In the genomic region with DNA sequence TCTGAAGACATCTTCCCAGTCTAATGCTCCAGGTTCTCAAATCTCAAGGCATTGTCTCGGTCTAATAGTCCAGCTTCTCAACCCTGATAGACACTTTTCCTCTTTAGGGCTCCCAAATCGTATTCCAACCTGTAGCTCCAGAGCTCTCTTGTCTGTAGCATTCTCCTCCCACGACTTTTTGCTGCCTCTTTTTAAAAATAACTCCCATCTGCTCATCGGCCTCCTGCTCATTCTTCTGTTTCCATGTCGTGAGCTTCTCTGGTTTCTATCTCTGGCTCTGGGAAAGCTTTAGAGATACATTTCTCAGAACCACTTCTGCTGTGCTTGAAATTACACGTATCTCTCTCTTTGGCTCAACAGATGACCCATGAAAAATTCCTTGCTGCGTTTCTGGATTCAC, we compare ENCODE assay signal across 20 cellular contexts.
DNase-seq lines count a peak whose midpoint lies in the region; ATAC-seq and TF ChIP-seq lines count a peak whose summit lies in the region.
"Had no signal": no experiment of that assay in that cellular context is flagged by ENCODE, and none has a peak within 500 bp of the region (broad histone marks: within the 10 kb centered on the region; RNA-seq: fewer than 3 reads in every experiment).

No MANE protein-coding gene starts in this region.

- DNase-seq in heart right ventricle (peak in 1 of 2 donors; percentile 9), Right ventricle myocardium superior (no peak), middle frontal gyrus (ENCODE audit: extremely low spot score, low spot score) (peak; percentile 12), superior temporal gyrus (ENCODE audit: extremely low spot score) (peak; percentile 60)
- DNase-seq in CD4-positive, alpha-beta memory T cell = no peak
- DNase-seq: 8988T; ACHN; CD4-positive, CD25-positive, alpha-beta regulatory T cell; CD8-positive, alpha-beta memory T cell; DMS53; DMS79 treated with DMSO at 0.1 percent for 48 hours; GF-D8; H9 had no signal

- no peak overlapping the region for H3K4me3 ChIP-seq in heart right ventricle
- no peak overlapping the region for H3K4me3 ChIP-seq in CD4-positive, alpha-beta memory T cell (ENCODE audit: low read length in 2 of 2)
- H3K4me3 ChIP-seq: A549, BLaER1, GM23338 had no signal

- CTCF ChIA-PET in CD4-positive, alpha-beta memory T cell (lab: Charles Lee; ENCODE audit: partially characterized antibody) = no interaction called here

- no peaks in the 10 kb centered on the region for H3K36me3 Mint-ChIP-seq in CD4-positive, alpha-beta memory T cell
- H3K36me3 Mint-ChIP-seq: CD4-positive, CD25-positive, alpha-beta regulatory T cell; CD8-positive, alpha-beta memory T cell had no signal

- peaks cover 0 to 16% (median 5%) of the 10 kb centered on the region in 11 donors for H3K9me3 ChIP-seq in heart right ventricle
- no peaks in the 10 kb centered on the region for H3K9me3 ChIP-seq in CD4-positive, alpha-beta memory T cell (ENCODE audit: control insufficient read depth in 1 of 2, low read length in 2 of 2)
- H3K9me3 ChIP-seq: A549 had no signal

- no peak overlapping the region for H3K4me3 Mint-ChIP-seq in CD4-positive, alpha-beta memory T cell
- H3K4me3 Mint-ChIP-seq: B cell; CD4-positive, CD25-positive, alpha-beta regulatory T cell; CD8-positive, alpha-beta memory T cell; GM23338; H9 had no signal

- TF ChIP-seq CTCF in heart right ventricle (IDR thresholded peaks at IDR 0.05) = no peak

- POLR2A ChIA-PET in CD4-positive, alpha-beta memory T cell (lab: Charles Lee; ENCODE audit: partially characterized antibody) = no interaction called here

- peaks cover 0 to 7% (median 2%) of the 10 kb centered on the region in 8 donors for H3K9me3 Mint-ChIP-seq in CD4-positive, alpha-beta memory T cell

- intact Hi-C loops in heart right ventricle (cut with DNase I) = no loop called here
- intact Hi-C loops in Right ventricle myocardium superior (cut with DNase I) = no loop called here
- intact Hi-C loops in CD4-positive, alpha-beta memory T cell (cut with micrococcal nuclease) = no loop called here

- H3K4me1 ChIP-seq in heart right ventricle = no peaks in the 10 kb centered on the region
- no peaks in the 10 kb centered on the region for H3K4me1 ChIP-seq in CD4-positive, alpha-beta memory T cell (ENCODE audit: insufficient read depth, low read length)
- H3K4me1 ChIP-seq: A549, BLaER1 had no signal

- no peaks in the 10 kb centered on the region for H3K4me1 Mint-ChIP-seq in CD4-positive, alpha-beta memory T cell
- H3K4me1 Mint-ChIP-seq: B cell; CD4-positive, CD25-positive, alpha-beta regulatory T cell; CD8-positive, alpha-beta memory T cell; GM23338; H9 had no signal

- no peaks in the 10 kb centered on the region for H3K36me3 ChIP-seq in heart right ventricle
- H3K36me3 ChIP-seq in CD4-positive, alpha-beta memory T cell (ENCODE audit: insufficient read depth, low read length) = no peaks in the 10 kb centered on the region
- H3K36me3 ChIP-seq: BLaER1 had no signal

- H3K27me3 Mint-ChIP-seq in CD4-positive, alpha-beta memory T cell = peaks cover 12 to 22% of the 10 kb centered on the region in 2 donors

- H3K27ac ChIP-seq in heart right ventricle = peak overlapping the region in 4 of 10 donors; percentile 19 to 61 (median 52)
- no peak overlapping the region for H3K27ac ChIP-seq in CD4-positive, alpha-beta memory T cell (ENCODE audit: low read depth, low read length)
- H3K27ac ChIP-seq: A549, BLaER1, C4-2B had no signal

- 33 to 40% methylated on average over 7 of the region's 7 CpGs for WGBS in heart right ventricle, 2 donors

- H3K27me3 ChIP-seq in heart right ventricle = no peaks in the 10 kb centered on the region
- no peaks in the 10 kb centered on the region for H3K27me3 ChIP-seq in CD4-positive, alpha-beta memory T cell (ENCODE audit: insufficient read depth, low read length)
- H3K27me3 ChIP-seq: BLaER1 had no signal

- no peak overlapping the region for H3K27ac Mint-ChIP-seq in CD4-positive, alpha-beta memory T cell
- H3K27ac Mint-ChIP-seq: B cell; CD4-positive, CD25-positive, alpha-beta regulatory T cell; CD8-positive, alpha-beta memory T cell; GM23338; H9 had no signal

- peak in 5 of 8 donors; percentile 24 to 85 (median 38) for ATAC-seq in heart right ventricle
- ATAC-seq in Right ventricle myocardium superior (ENCODE audit: poor library complexity) = no peak
- ATAC-seq in HG03175 (IDR thresholded peaks at IDR 0.05; ENCODE audit: unreplicated experiment) = no peak
- ATAC-seq: A549, GM23338, HCT116 had no signal

Comparison
In these comparisons a context has a peak if more than half of its experiments do, and no peak if none do; other contexts are left out.
1. ATAC-seq: peak in heart right ventricle (5 of 8); none in Right ventricle myocardium superior (single experiment) and HG03175 (single experiment).
2. DNase-seq: peak in middle frontal gyrus (single experiment) and superior temporal gyrus (single experiment); none in Right ventricle myocardium superior (single experiment) and CD4-positive, alpha-beta memory T cell (0 of 5).